9 cellular contexts compared by ENCODE assay signal in the genomic region with DNA sequence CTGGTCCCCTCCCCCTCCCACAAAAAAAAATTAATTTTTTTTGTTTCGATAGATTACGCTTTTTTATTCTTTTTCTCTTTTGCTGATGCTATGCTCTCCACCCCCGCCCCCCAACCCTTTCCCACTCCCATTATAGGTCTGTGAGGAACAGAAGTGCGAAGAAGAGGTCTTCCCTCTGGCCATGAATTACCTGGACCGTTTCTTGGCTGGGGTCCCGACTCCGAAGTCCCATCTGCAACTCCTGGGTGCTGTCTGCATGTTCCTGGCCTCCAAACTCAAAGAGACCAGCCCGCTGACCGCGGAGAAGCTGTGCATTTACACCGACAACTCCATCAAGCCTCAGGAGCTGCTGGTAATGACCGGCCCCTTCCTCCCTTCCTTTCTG. TPM values are rescaled to one million over a fixed set of nuclear protein-coding genes. Genes with fewer than 3 reads are reported as not detected.
DNase-seq lines count a peak whose midpoint lies in the region; ATAC-seq and TF ChIP-seq lines count a peak whose summit lies in the region.
"Had no signal": no experiment of that assay in that cellular context is flagged by ENCODE, and none has a peak within 500 bp of the region (broad histone marks: within the 10 kb centered on the region; RNA-seq: fewer than 3 reads in every experiment).

No MANE protein-coding gene starts in this region.

- no peaks in the 10 kb centered on the region for H3K27me3 Mint-ChIP-seq in activated naive CD4-positive, alpha-beta T cell treated with anti-CD3 and anti-CD28 coated beads, Interleukin-2, amount 50 U/mL, for 24 hours

- H3K4me1 ChIP-seq in colonic mucosa (peaks cover 37% of the 10 kb centered on the region), mucosa of stomach (ENCODE audit: control insufficient read depth, insufficient read depth, low read length) (peaks cover 26% of the 10 kb centered on the region), urinary bladder (ENCODE audit: insufficient read depth) (no peaks in the 10 kb centered on the region)

- peaks cover 38% of the 10 kb centered on the region for H3K4me1 Mint-ChIP-seq in activated naive CD4-positive, alpha-beta T cell treated with anti-CD3 and anti-CD28 coated beads, Interleukin-2, amount 50 U/mL, for 24 hours

- no peak for TF ChIP-seq CTCF in colonic mucosa (IDR thresholded peaks at IDR 0.05)

- peak overlapping the region; percentile 38 to 99 for H3K9ac ChIP-seq in colonic mucosa (ENCODE audit: low read depth in 2 of 2, low read length in 2 of 2)
- peak overlapping the region; percentile 68 for H3K9ac ChIP-seq in mucosa of stomach (ENCODE audit: low read length)

- H3K36me3 ChIP-seq in colonic mucosa (no peaks in the 10 kb centered on the region), mucosa of stomach (ENCODE audit: control insufficient read depth, insufficient read depth, low read length) (no peaks in the 10 kb centered on the region), urinary bladder (ENCODE audit: insufficient read depth) (no peaks in the 10 kb centered on the region)

- H3K27ac ChIP-seq in colonic mucosa (peak overlapping the region; percentile 86), urinary bladder (ENCODE audit: low read depth) (no peak overlapping the region)

- H3K36me3 Mint-ChIP-seq in activated naive CD4-positive, alpha-beta T cell treated with anti-CD3 and anti-CD28 coated beads, Interleukin-2, amount 50 U/mL, for 24 hours = peaks cover 36% of the 10 kb centered on the region

- peak overlapping the region; percentile 98 for H3K4me3 Mint-ChIP-seq in activated naive CD4-positive, alpha-beta T cell treated with anti-CD3 and anti-CD28 coated beads, Interleukin-2, amount 50 U/mL, for 24 hours

- H3K9me3 Mint-ChIP-seq in activated naive CD4-positive, alpha-beta T cell treated with anti-CD3 and anti-CD28 coated beads, Interleukin-2, amount 50 U/mL, for 24 hours = no peaks in the 10 kb centered on the region

- intact Hi-C loops in colonic mucosa (cut with DNase I) = loop anchor here (5.0 to 10.0 kb wide), 3 partner anchors 131 to 279 kb away; no protein-coding TSS in a partner anchor

- peak overlapping the region; percentile 57 for H3K4me3 ChIP-seq in colonic mucosa
- H3K4me3 ChIP-seq in mucosa of stomach (ENCODE audit: low read length) = no peak overlapping the region
- H3K4me3 ChIP-seq in urinary bladder (ENCODE audit: low read depth, low read length) = peak overlapping the region; percentile 90

- ATAC-seq in GM18861 (IDR thresholded peaks at IDR 0.05; ENCODE audit: unreplicated experiment) (no peak), HG03175 (IDR thresholded peaks at IDR 0.05; ENCODE audit: unreplicated experiment) (no peak)
- ATAC-seq: PC-3 had no signal

- H3K9me3 ChIP-seq in colonic mucosa (no peaks in the 10 kb centered on the region), mucosa of stomach (ENCODE audit: control insufficient read depth, low read length) (no peaks in the 10 kb centered on the region)

- peak overlapping the region; percentile 95 for H3K27ac Mint-ChIP-seq in activated naive CD4-positive, alpha-beta T cell treated with anti-CD3 and anti-CD28 coated beads, Interleukin-2, amount 50 U/mL, for 24 hours

- WGBS in urinary bladder = 34% methylated on average over 12 of the region's 12 CpGs

- DNase-seq in activated naive CD4-positive, alpha-beta T cell (lab: John Stamatoyannopoulos, UW) = no peak
- DNase-seq in colonic mucosa = peak; percentile 49
- no peak for DNase-seq in activated CD8-positive, alpha-beta memory T cell treated with anti-CD3 and anti-CD28 coated beads, Interleukin-2, amount 50 U/mL, for 48 hours
- DNase-seq: PC-3 had no signal

- H3K27me3 ChIP-seq in colonic mucosa = no peaks in the 10 kb centered on the region
- H3K27me3 ChIP-seq in mucosa of stomach (ENCODE audit: control insufficient read depth, insufficient read depth, low read length) = peaks cover 65% of the 10 kb centered on the region

RNA-seq across cellular contexts. Expression of gene CCND2, which starts 2.3 kb away (rescaled TPM):
- total RNA-seq in colonic mucosa (100 to 1,000 TPM; 180 to 217 TPM), urinary bladder (203 TPM)
- polyA plus RNA-seq in urinary bladder = 25.3 TPM
- total RNA-seq: PC-3 had no signal

RNA-seq across cellular contexts. Expression of gene TIGAR, which starts 45.2 kb away (rescaled TPM):
- 10 to 100 TPM; 14.1 to 17.7 TPM for total RNA-seq in colonic mucosa
- total RNA-seq in urinary bladder = 3.6 TPM
- 5.8 TPM for polyA plus RNA-seq in urinary bladder
